Comparison of ENCODE assay signal across 8 cellular contexts in the genomic region with DNA sequence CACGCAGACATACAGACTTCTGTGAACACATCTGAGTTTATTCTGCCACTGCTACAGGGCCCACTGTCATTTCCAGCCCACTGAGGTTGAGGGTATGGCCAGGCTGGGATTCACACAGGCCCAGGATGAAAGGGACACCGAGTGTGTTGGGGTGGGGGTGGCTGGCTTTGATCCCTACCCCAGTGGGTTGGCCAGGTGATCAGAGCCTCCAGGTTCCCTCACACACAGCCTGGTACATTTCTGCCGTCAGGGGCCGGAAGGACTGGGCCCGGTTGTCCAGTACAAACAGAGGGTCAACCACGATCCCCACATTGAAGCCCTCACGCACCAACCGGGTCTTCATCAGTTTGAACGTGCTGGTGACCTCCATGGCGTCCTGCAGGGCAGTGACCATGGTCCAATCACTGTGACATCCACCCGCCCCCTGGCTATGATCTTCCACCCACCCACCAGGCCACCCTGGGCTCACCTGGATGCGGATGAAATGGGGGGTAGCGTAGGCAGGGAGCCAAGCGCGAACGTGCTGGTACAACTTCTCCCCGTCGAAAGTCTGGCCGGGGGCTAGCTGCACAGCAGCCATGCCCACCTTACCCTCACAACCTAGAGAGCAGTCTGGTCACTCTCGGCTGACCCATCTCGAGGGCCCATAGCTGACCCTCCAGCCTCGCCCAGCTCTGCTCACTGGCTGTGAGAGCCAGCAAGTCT. TPM values are rescaled to one million over a fixed set of nuclear protein-coding genes. Genes with fewer than 3 reads are reported as not detected.
DNase-seq lines count a peak whose midpoint lies in the region; ATAC-seq and TF ChIP-seq lines count a peak whose summit lies in the region.

No MANE protein-coding gene starts in this region.

- intact Hi-C loops in sigmoid colon (cut with DNase I), result loop anchor here (2.0 kb wide), 1 partner anchor 48 kb away; the partner anchor contains the start of gene ZNF324B

- no peaks in the 10 kb centered on the region for H3K27me3 ChIP-seq in SJCRH30
- H3K27me3 ChIP-seq in sigmoid colon, result no peaks in the 10 kb centered on the region

- TF ChIP-seq POLR2A in sigmoid colon (IDR thresholded peaks at IDR 0.05), result no peak

- no peaks in the 10 kb centered on the region for H3K4me1 ChIP-seq in SJCRH30
- H3K4me1 ChIP-seq in sigmoid colon, result peaks cover 0 to 23% (median 20%) of the 10 kb centered on the region in 4 donors

- H3K27ac ChIP-seq in SJCRH30 (no peak overlapping the region), sigmoid colon (peak overlapping the region; percentile 10 to 85 (median 78))

- ATAC-seq in GM18909 (IDR thresholded peaks at IDR 0.05; ENCODE audit: poor library complexity, unreplicated experiment) (peak; percentile 9), HG03469 (IDR thresholded peaks at IDR 0.05; ENCODE audit: unreplicated experiment) (no peak), HG03520 (IDR thresholded peaks at IDR 0.05; ENCODE audit: unreplicated experiment) (no peak)

- 61 to 86% methylated on average over 22 of the region's 22 CpGs for WGBS in sigmoid colon, 2 donors

- DNase-seq in SJCRH30 (no peak), foreskin fibroblast (no peak), sigmoid colon (no peak), GDM1 (lab: John Stamatoyannopoulos, UW) (no peak)
- no peak for DNase-seq in activated effector memory CD4-positive, alpha-beta T cell treated with anti-CD3 and anti-CD28 coated beads, Interleukin-2, amount 50 U/mL, for 16 hours

- no peaks in the 10 kb centered on the region for H3K9me3 ChIP-seq in SJCRH30 (replicated peaks)
- no peaks in the 10 kb centered on the region for H3K9me3 ChIP-seq in sigmoid colon

- no peaks in the 10 kb centered on the region for H3K36me3 ChIP-seq in SJCRH30
- no peaks in the 10 kb centered on the region for H3K36me3 ChIP-seq in sigmoid colon

- H3K4me3 ChIP-seq in SJCRH30, result peak overlapping the region; percentile 47
- peak overlapping the region; percentile 45 to 76 for H3K4me3 ChIP-seq in foreskin fibroblast (ENCODE audit: low read depth in 1 of 2, low read length in 2 of 2)
- H3K4me3 ChIP-seq in sigmoid colon, result peak overlapping the region; percentile 48 to 60 (median 54)

- no peak for TF ChIP-seq EP300 in sigmoid colon (IDR thresholded peaks at IDR 0.05)

- TF ChIP-seq CTCF in foreskin fibroblast (IDR thresholded peaks at IDR 0.05; ENCODE audit: low read depth, low read length), result no peak
- TF ChIP-seq CTCF in sigmoid colon (IDR thresholded peaks at IDR 0.05), result no peak

RNA-seq across cellular contexts. Expression of gene SLC27A5, which starts 13.3 kb away (rescaled TPM):
- total RNA-seq in SJCRH30 (2014; rRNA removed; shearing (Covaris generic)), result 0.89 and 1.0 TPM in 2 replicates
- 10 to 100 TPM in 1 of 4 donors, 1 to 10 TPM in 3; 4.2 to 13.5 (median 8.7) TPM for total RNA-seq in sigmoid colon
- 10 to 100 TPM in 1 of 3 donors, 1 to 10 TPM in 2; 2.3 to 22.9 (median 6.0) TPM for polyA plus RNA-seq in sigmoid colon

RNA-seq across cellular contexts. Expression of gene ZBTB45, which starts 21.1 kb away (rescaled TPM):
- 5.1 and 5.5 TPM in 2 replicates for total RNA-seq in SJCRH30 (2014; rRNA removed; shearing (Covaris generic))
- 10 to 100 TPM in 1 of 4 donors, 1 to 10 TPM in 3; 7.6 to 13.8 (median 8.4) TPM for total RNA-seq in sigmoid colon
- polyA plus RNA-seq in sigmoid colon, result 10 to 100 TPM in 1 of 3 donors, 1 to 10 TPM in 2; 4.9 to 10.2 (median 6.0) TPM

RNA-seq across cellular contexts. Expression of gene ZNF446, which starts 22.3 kb away (rescaled TPM):
- total RNA-seq in SJCRH30 (2014; rRNA removed; shearing (Covaris generic)), result 6.1 and 6.7 TPM in 2 replicates
- total RNA-seq in sigmoid colon, result 10 to 100 TPM; 10.7 to 20.8 (median 16.5) TPM
- 10 to 100 TPM in 1 of 3 donors, 1 to 10 TPM in 2; 4.4 to 11.4 (median 5.4) TPM for polyA plus RNA-seq in sigmoid colon

RNA-seq across cellular contexts. Expression of gene ZNF324, which starts 31.6 kb away (rescaled TPM):
- 9.1 and 9.6 TPM in 2 replicates for total RNA-seq in SJCRH30 (2014; rRNA removed; shearing (Covaris generic))
- 10 to 100 TPM; 10.5 to 16.4 (median 14.0) TPM for total RNA-seq in sigmoid colon
- 1 to 10 TPM; 3.6 to 8.8 (median 4.6) TPM for polyA plus RNA-seq in sigmoid colon

RNA-seq across cellular contexts. Expression of gene TRIM28, which starts 45.4 kb away (rescaled TPM):
- 586 and 615 TPM in 2 replicates for total RNA-seq in SJCRH30 (2014; rRNA removed; shearing (Covaris generic))
- total RNA-seq in sigmoid colon, result 100 to 1,000 TPM; 157 to 236 (median 207) TPM
- 100 to 1,000 TPM in 2 of 3 donors, 10 to 100 TPM in 1; 84.8 to 223 (median 150) TPM for polyA plus RNA-seq in sigmoid colon
